Comparison of ENCODE assay signal across 16 cellular contexts in the genomic region with DNA sequence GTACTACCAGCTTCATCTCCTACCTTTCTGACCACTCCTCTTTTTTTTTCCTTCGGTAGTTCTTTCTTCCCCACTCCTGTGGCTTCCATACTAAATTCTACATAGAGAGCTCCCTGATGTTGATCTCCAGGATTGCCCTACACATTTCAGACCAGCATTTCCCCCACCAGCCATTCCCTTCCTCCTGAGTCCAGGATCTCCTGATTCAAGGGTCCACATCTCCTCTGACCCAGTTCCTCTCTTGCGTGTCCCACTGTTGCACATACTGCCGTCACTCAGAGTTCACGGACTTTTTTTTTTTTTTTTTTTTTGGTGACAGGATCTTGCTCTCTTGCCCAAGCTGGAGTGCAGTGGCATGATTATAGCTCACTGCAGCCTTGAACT. TPM values are rescaled to one million over a fixed set of nuclear protein-coding genes. Genes with fewer than 3 reads are reported as not detected.
DNase-seq lines count a peak whose midpoint lies in the region; ATAC-seq and TF ChIP-seq lines count a peak whose summit lies in the region.
"Had no signal": no experiment of that assay in that cellular context is flagged by ENCODE, and none has a peak within 500 bp of the region (broad histone marks: within the 10 kb centered on the region; RNA-seq: fewer than 3 reads in every experiment).

No MANE protein-coding gene starts in this region.

- peak overlapping the region; percentile 67 for H3K4me2 ChIP-seq in fibroblast of lung (ENCODE audit: extremely low read depth, insufficient read depth, low read length)

- peaks cover 21% of the 10 kb centered on the region for H3K4me1 ChIP-seq in left ventricle myocardium inferior
- peaks cover 18% of the 10 kb centered on the region for H3K4me1 ChIP-seq in fibroblast of lung (ENCODE audit: control insufficient read depth, extremely low read depth, insufficient read depth, low read length)
- peaks cover 15% of the 10 kb centered on the region for H3K4me1 ChIP-seq in rectal smooth muscle tissue (ENCODE audit: control insufficient read depth, insufficient read depth, low read length)
- peaks cover 19% of the 10 kb centered on the region for H3K4me1 ChIP-seq in upper lobe of right lung

- intact Hi-C loops in left ventricle myocardium inferior (cut with micrococcal nuclease) (no loop called here), Right ventricle myocardium superior (cut with DNase I) (no loop called here), upper lobe of right lung (cut with DNase I) (no loop called here)

- DNase-seq in left ventricle myocardium inferior (no peak), Right ventricle myocardium superior (no peak), fibroblast of lung (ENCODE audit: low read depth in 2 of 2) (no peak), upper lobe of right lung (no peak), epidermal melanocyte (ENCODE audit: insufficient read length, low spot score) (no peak)
- DNase-seq: activated B cell treated with CpG ODN at 0.5 μM for 24 hours; activated gamma-delta T cell; CD4-positive, alpha-beta memory T cell; H7; MV-4-11; retina; stimulated activated CD4-positive, alpha-beta T cell treated with anti-CD3 and anti-CD28 coated beads, Interleukin-2, amount 100 ng/mL, for 24 hours; T-helper 1 cell had no signal

- H2AFZ ChIP-seq in fibroblast of lung (ENCODE audit: low read length): peak overlapping the region; percentile 78

- H3K27me3 ChIP-seq in left ventricle myocardium inferior (ENCODE audit: low read depth): no peaks in the 10 kb centered on the region
- H3K27me3 ChIP-seq in fibroblast of lung (ENCODE audit: control insufficient read depth, insufficient read depth, low read length): no peaks in the 10 kb centered on the region
- no peaks in the 10 kb centered on the region for H3K27me3 ChIP-seq in rectal smooth muscle tissue (ENCODE audit: control insufficient read depth, insufficient read depth, low read length)
- H3K27me3 ChIP-seq in upper lobe of right lung: no peaks in the 10 kb centered on the region

- TF ChIP-seq CTCF in left ventricle myocardium inferior (IDR thresholded peaks at IDR 0.05; ENCODE audit: borderline replicate concordance) (no peak), fibroblast of lung (conservative IDR thresholded peaks at IDR 0.05 in 1 of 2, IDR thresholded peaks at IDR 0.05 in 1 of 2; ENCODE audit: low read depth in 1 of 2, low read length in 2 of 2) (no peak), upper lobe of right lung (IDR thresholded peaks at IDR 0.05) (no peak)

- ATAC-seq in Right ventricle myocardium superior (ENCODE audit: poor library complexity) (no peak), upper lobe of right lung (no peak), HG02884 (IDR thresholded peaks at IDR 0.05; ENCODE audit: unreplicated experiment) (no peak), GM21786 (IDR thresholded peaks at IDR 0.05; ENCODE audit: unreplicated experiment) (no peak)

- H3K9me3 ChIP-seq in left ventricle myocardium inferior (replicated peaks) (no peaks in the 10 kb centered on the region), fibroblast of lung (ENCODE audit: control insufficient read depth, insufficient read depth, low read depth, low read length) (no peaks in the 10 kb centered on the region), upper lobe of right lung (no peaks in the 10 kb centered on the region)

- H3K4me3 ChIP-seq in left ventricle myocardium inferior: no peak overlapping the region
- H3K4me3 ChIP-seq in fibroblast of lung (replicated peaks in 1 of 4; ENCODE audit: control extremely low read depth in 1 of 4, insufficient read depth in 1 of 4, low read depth in 3 of 4, low read length in 4 of 4): no peak overlapping the region
- H3K4me3 ChIP-seq in rectal smooth muscle tissue (ENCODE audit: low read length): no peak overlapping the region
- H3K4me3 ChIP-seq in upper lobe of right lung: no peak overlapping the region

- H4K20me1 ChIP-seq in fibroblast of lung (ENCODE audit: control insufficient read depth, extremely low read depth, insufficient read depth, low read length): no peaks in the 10 kb centered on the region

- H3K36me3 ChIP-seq in left ventricle myocardium inferior: no peaks in the 10 kb centered on the region
- H3K36me3 ChIP-seq in fibroblast of lung (ENCODE audit: control insufficient read depth, insufficient read depth, low read length): no peaks in the 10 kb centered on the region
- no peaks in the 10 kb centered on the region for H3K36me3 ChIP-seq in rectal smooth muscle tissue (ENCODE audit: control insufficient read depth, insufficient read depth, low read length)
- no peaks in the 10 kb centered on the region for H3K36me3 ChIP-seq in upper lobe of right lung

- H3K79me2 ChIP-seq in fibroblast of lung (ENCODE audit: control insufficient read depth, insufficient read depth, low read length): no peaks in the 10 kb centered on the region

- H3K9ac ChIP-seq in fibroblast of lung (ENCODE audit: insufficient read depth, low read length) (no peak overlapping the region), rectal smooth muscle tissue (ENCODE audit: low read length) (no peak overlapping the region)

- H3K27ac ChIP-seq in left ventricle myocardium inferior (replicated peaks) (peak overlapping the region; percentile 58), fibroblast of lung (ENCODE audit: insufficient read depth, low read length) (peak overlapping the region; percentile 64), rectal smooth muscle tissue (ENCODE audit: low read depth, low read length) (peak overlapping the region; percentile 72), upper lobe of right lung (peak overlapping the region; percentile 65)

RNA-seq across cellular contexts. Expression of a gene that starts 29.9 kb away (rescaled TPM):
- total RNA-seq in left ventricle myocardium inferior (25.3 TPM), Right ventricle myocardium superior (24.2 TPM), fibroblast of lung (32.9 and 39.3 TPM in 2 replicates), upper lobe of right lung (20.5 TPM)
- 18.1 and 26.5 TPM in 2 replicates for polyA plus RNA-seq in fibroblast of lung
- 11.2 and 14.7 TPM in 2 replicates for polyA plus RNA-seq in fibroblast of lung (2012)
- polyA minus RNA-seq in fibroblast of lung (ENCODE audit: low replicate concordance): 5.1 and 8.7 TPM in 2 replicates
